9 cellular contexts compared by ENCODE assay signal in genomic region chr1:24142546-24143431, GRCh38. TPM values are rescaled to one million over a fixed set of nuclear protein-coding genes. Genes with fewer than 3 reads are reported as not detected.
DNase-seq lines count a peak whose midpoint lies in the region; ATAC-seq and TF ChIP-seq lines count a peak whose summit lies in the region.
"Had no signal": no experiment of that assay in that cellular context is flagged by ENCODE, and none has a peak within 500 bp of the region (broad histone marks: within the 10 kb centered on the region; RNA-seq: fewer than 3 reads in every experiment).

A gene with protein sequence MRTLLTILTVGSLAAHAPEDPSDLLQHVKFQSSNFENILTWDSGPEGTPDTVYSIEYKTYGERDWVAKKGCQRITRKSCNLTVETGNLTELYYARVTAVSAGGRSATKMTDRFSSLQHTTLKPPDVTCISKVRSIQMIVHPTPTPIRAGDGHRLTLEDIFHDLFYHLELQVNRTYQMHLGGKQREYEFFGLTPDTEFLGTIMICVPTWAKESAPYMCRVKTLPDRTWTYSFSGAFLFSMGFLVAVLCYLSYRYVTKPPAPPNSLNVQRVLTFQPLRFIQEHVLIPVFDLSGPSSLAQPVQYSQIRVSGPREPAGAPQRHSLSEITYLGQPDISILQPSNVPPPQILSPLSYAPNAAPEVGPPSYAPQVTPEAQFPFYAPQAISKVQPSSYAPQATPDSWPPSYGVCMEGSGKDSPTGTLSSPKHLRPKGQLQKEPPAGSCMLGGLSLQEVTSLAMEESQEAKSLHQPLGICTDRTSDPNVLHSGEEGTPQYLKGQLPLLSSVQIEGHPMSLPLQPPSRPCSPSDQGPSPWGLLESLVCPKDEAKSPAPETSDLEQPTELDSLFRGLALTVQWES (minus strand): TSS chr1:24143140. CDS start chr1:24143082, 58 bp downstream.

- TF ChIP-seq CTCF in PC-3 (conservative IDR thresholded peaks at IDR 0.05; ENCODE audit: low read depth, low read length) (no peak), glutamatergic neuron (IDR thresholded peaks at IDR 0.05; ENCODE audit: partially characterized antibody, unreplicated experiment) (no peak)

- POLR2A ChIA-PET in PC-3 (lab: Charles Lee; ENCODE audit: unreplicated experiment): interaction anchor here (0.7 kb wide), 1 partner anchor 9 kb away, joined by 4 read pairs; no protein-coding TSS in a partner anchor

- intact Hi-C loops in PC-3 (cut with micrococcal nuclease): no loop called here
- intact Hi-C loops in posterior vena cava (cut with DNase I): no loop called here

- H3K36me3 Mint-ChIP-seq in glutamatergic neuron (ENCODE audit: unreplicated experiment): no peaks in the 10 kb centered on the region

- no peaks in the 10 kb centered on the region for H3K36me3 ChIP-seq in PC-3 (ENCODE audit: low read depth, low read length)

- CTCF ChIA-PET in PC-3 (lab: Charles Lee): interaction anchor here (0.6 kb wide), 1 partner anchor 425 kb away, joined by 3 read pairs; no protein-coding TSS in a partner anchor

- H3K9me3 ChIP-seq in PC-3 (ENCODE audit: low read length): no peaks in the 10 kb centered on the region

- peak within 1 kb of the TSS; percentile 90 for H3K4me3 ChIP-seq in PC-3 (ENCODE audit: low read length)

- H3K9ac ChIP-seq in PC-3 (ENCODE audit: low read length): peak within 1 kb of the TSS; percentile 62

- no peaks in the 10 kb centered on the region for H3K9me2 ChIP-seq in PC-3 (replicated peaks; ENCODE audit: low read length)

- H3K27ac ChIP-seq in PC-3 (ENCODE audit: low read length): no peak within 1 kb of the TSS

- H3K27ac Mint-ChIP-seq in glutamatergic neuron (ENCODE audit: unreplicated experiment): no peak within 1 kb of the TSS
- H3K27ac Mint-ChIP-seq: activated T-helper 2 cell treated with anti-CD3 and anti-CD28 coated beads, Interferon-gamma antibody, Interleukin-2, Interleukin-4, amounts not matched to agents 10 μg/mL and 5 μg/mL and 100 μg/mL, durations not matched to agents 14 hours and 24 hours and 36 hours had no signal

- H3K27me3 ChIP-seq in PC-3 (ENCODE audit: low read length): no peaks in the 10 kb centered on the region

- peak; percentile 85 for ATAC-seq in PC-3

- DNase-seq in COLO668 (lab: John Stamatoyannopoulos, UW; ENCODE audit: unreplicated experiment): peak; percentile 43
- peak; percentile 67 for DNase-seq in PC-3
- DNase-seq in fibroblast of peridontal ligament (ENCODE audit: extremely low read depth): peak; percentile 14
- peak; percentile 75 for DNase-seq in posterior vena cava (ENCODE audit: low spot score)
- DNase-seq in middle frontal gyrus (ENCODE audit: extremely low spot score, low spot score): no peak
- no peak for DNase-seq in DMS153 treated with DMSO at 0.1 percent for 48 hours (lab: John Stamatoyannopoulos, UW; ENCODE audit: unreplicated experiment)
- DNase-seq in NOMO-1 treated with dmso at 0.1 percent for 144 hours (lab: John Stamatoyannopoulos, UW; ENCODE audit: unreplicated experiment): no peak
- no peak for DNase-seq in glutamatergic neuron

- TSS peak; percentile 24 for BruUV-seq in PC-3 (replicated peaks; lab: Mats Ljungman, UMichigan)

- peaks cover 4% of the 10 kb centered on the region for H3K9me3 Mint-ChIP-seq in glutamatergic neuron (ENCODE audit: unreplicated experiment)
- H3K9me3 Mint-ChIP-seq: activated T-helper 2 cell treated with anti-CD3 and anti-CD28 coated beads, Interferon-gamma antibody, Interleukin-2, Interleukin-4, amounts not matched to agents 10 μg/mL and 5 μg/mL and 100 μg/mL, durations not matched to agents 14 hours and 24 hours and 36 hours had no signal

- no peaks in the 10 kb centered on the region for H3K79me2 ChIP-seq in PC-3 (ENCODE audit: low read length)

- no peaks in the 10 kb centered on the region for H3K4me1 Mint-ChIP-seq in glutamatergic neuron (ENCODE audit: low read depth, unreplicated experiment)

- peak within 1 kb of the TSS; percentile 100 for H3K4me2 ChIP-seq in PC-3 (ENCODE audit: low read length)

- no peak within 1 kb of the TSS for H3K4me3 Mint-ChIP-seq in glutamatergic neuron (ENCODE audit: unreplicated experiment)

- H2AFZ ChIP-seq in PC-3 (ENCODE audit: low read length): peak within 1 kb of the TSS; percentile 98

- H4K20me1 ChIP-seq in PC-3 (ENCODE audit: low read length): no peaks in the 10 kb centered on the region

- no peaks in the 10 kb centered on the region for H3F3A ChIP-seq in PC-3 (ENCODE audit: low read length, unreplicated experiment)

- H3K27me3 Mint-ChIP-seq in glutamatergic neuron (ENCODE audit: unreplicated experiment): peaks cover 4% of the 10 kb centered on the region

- H3K4me1 ChIP-seq in PC-3 (ENCODE audit: insufficient read depth, low read length): peaks cover 11% of the 10 kb centered on the region; the same call in 1 of the 2 replicates

RNA-seq across cellular contexts. Expression of the gene that starts here (rescaled TPM):
- 1.2 TPM in 2 replicates for total RNA-seq in PC-3 (2014; rRNA removed)
- under 1 TPM in 1 of 2 donors, not detected in 1; 0.10 TPM for total RNA-seq in posterior vena cava
- total RNA-seq in glutamatergic neuron (ENCODE audit: unreplicated experiment): not detected
- total RNA-seq: activated T-helper 2 cell treated with anti-CD3 and anti-CD28 coated beads, Interferon-gamma antibody, Interleukin-2, Interleukin-4, amounts not matched to agents 10 μg/mL and 5 μg/mL and 100 μg/mL, durations not matched to agents 14 hours and 24 hours and 36 hours had no signal

Comparison
In these comparisons a context has a peak if more than half of its experiments do, and no peak if none do; other contexts are left out.
1. Peak in DNase-seq in posterior vena cava; RNA of the gene not detected or under 1 TPM.
2. DNase-seq: peak in COLO668 (single experiment), PC-3 (single experiment) and fibroblast of peridontal ligament (single experiment); none in middle frontal gyrus (single experiment), DMS153 treated with DMSO at 0.1 percent for 48 hours (single experiment), NOMO-1 treated with dmso at 0.1 percent for 144 hours (single experiment) and glutamatergic neuron (single experiment).